In the genomic region with DNA sequence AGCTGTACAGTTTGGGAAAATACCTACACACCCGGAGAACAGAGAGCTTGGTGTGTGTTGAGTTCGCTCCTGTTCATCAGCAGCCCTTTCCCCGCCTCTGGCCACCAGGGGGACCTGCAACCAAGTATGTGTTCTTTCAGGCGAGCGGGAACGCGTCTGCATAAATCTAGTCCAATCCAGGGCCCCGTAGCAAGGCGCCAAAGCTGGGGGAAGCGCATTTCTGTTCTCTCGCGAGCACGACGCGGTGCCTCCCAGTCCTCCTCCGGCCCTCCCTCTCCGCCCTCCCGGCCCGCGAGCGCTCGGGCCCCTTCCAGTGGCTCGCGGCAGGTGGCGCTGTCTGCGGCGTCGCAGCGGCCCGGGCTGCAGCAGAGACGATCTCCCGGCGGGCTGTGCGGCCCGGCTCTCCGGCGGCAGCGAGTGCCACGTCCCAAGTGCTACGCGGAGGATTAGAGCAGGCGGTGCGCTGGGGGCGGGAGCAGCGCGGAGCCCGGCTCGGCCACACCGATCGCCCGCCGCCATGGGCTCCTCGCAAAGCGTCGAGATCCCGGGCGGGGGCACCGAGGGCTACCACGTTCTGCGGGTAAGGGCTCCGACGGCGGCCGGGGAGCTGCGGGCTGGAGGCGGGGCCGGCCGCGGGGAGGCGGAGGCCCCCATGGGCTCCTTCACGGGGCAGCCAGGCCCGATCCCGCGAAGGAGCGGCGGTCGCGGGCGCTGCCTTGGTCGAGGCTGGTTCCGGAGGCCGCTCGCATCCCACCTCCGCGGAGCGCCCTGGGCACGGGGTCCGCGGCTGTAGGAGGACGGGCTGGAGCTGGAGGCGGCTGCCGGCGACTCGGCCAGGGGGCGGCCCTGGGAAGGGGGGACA, we compare ENCODE assay signal across 8 cellular contexts. TPM values are rescaled to one million over a fixed set of nuclear protein-coding genes. Genes with fewer than 3 reads are reported as not detected.
DNase-seq lines count a peak whose midpoint lies in the region; ATAC-seq and TF ChIP-seq lines count a peak whose summit lies in the region.

A gene (plus strand): TSS at position 430 of the 862 bp plus-strand sequence. CDS start 88 bp downstream, at position 518.

- H3K27ac ChIP-seq in RWPE1 (peak within 1 kb of the TSS; percentile 88), fibroblast of lung (ENCODE audit: insufficient read depth, low read length) (peak within 1 kb of the TSS; percentile 91)

- POLR2A ChIA-PET in RWPE1 (lab: Yijun Ruan, JAX; ENCODE audit: low non-redundant PET): interaction anchor here (0.6 to 0.7 kb wide), 3 partner anchors 14 to 602 kb away, joined by 3 to 5 read pairs (median 3); no protein-coding TSS in a partner anchor
- POLR2A ChIA-PET in naive thymus-derived CD8-positive, alpha-beta T cell (lab: Charles Lee): interaction anchor here (0.6 to 4.0 kb wide), 13 partner anchors 8 to 1627 kb away, joined by 3 to 41 read pairs (median 4); a partner anchor contains a TSS

- peaks cover 25% of the 10 kb centered on the region for H3K4me1 Mint-ChIP-seq in activated T-helper 17 cell treated with anti-CD3 and anti-CD28 coated beads, Interleukin-2, amount 50 U/mL, for 72 hours
- H3K4me1 Mint-ChIP-seq in naive thymus-derived CD8-positive, alpha-beta T cell: peaks cover 15 to 47% (median 43%) of the 10 kb centered on the region in 4 donors

- peak within 1 kb of the TSS; percentile 100 for H3K4me3 Mint-ChIP-seq in activated T-helper 17 cell treated with anti-CD3 and anti-CD28 coated beads, Interleukin-2, amount 50 U/mL, for 72 hours
- peak within 1 kb of the TSS; percentile 93 to 99 (median 96) for H3K4me3 Mint-ChIP-seq in naive thymus-derived CD8-positive, alpha-beta T cell

- peaks cover 48% of the 10 kb centered on the region for H3K79me2 ChIP-seq in fibroblast of lung (ENCODE audit: control insufficient read depth, insufficient read depth, low read length)

- no peaks in the 10 kb centered on the region for H3K27me3 ChIP-seq in fibroblast of lung (ENCODE audit: control insufficient read depth, insufficient read depth, low read length)

- H3K9me3 ChIP-seq in fibroblast of lung (ENCODE audit: control insufficient read depth, insufficient read depth, low read depth, low read length): no peaks in the 10 kb centered on the region

- peak within 1 kb of the TSS; percentile 99 for H3K27ac Mint-ChIP-seq in activated T-helper 17 cell treated with anti-CD3 and anti-CD28 coated beads, Interleukin-2, amount 50 U/mL, for 72 hours
- peak within 1 kb of the TSS; percentile 93 to 99 (median 95) for H3K27ac Mint-ChIP-seq in naive thymus-derived CD8-positive, alpha-beta T cell

- DNase-seq in ELR (ENCODE audit: low read depth): peak; percentile 100
- peak; percentile 99 for DNase-seq in H4 (ENCODE audit: low spot score)
- DNase-seq in LNCaP clone FGC (ENCODE audit: low read depth): peak; percentile 98
- DNase-seq in RWPE1 (ENCODE audit: low spot score): peak; percentile 98
- DNase-seq in fibroblast of lung (ENCODE audit: low read depth in 2 of 2): peak; percentile 99 to 100
- peak; percentile 94 to 99 (median 98) for DNase-seq in naive thymus-derived CD8-positive, alpha-beta T cell
- DNase-seq in stimulated activated naive CD4-positive, alpha-beta T cell (lab: John Stamatoyannopoulos, UW): peak; percentile 91 to 98 (median 97)

- H3K9me3 Mint-ChIP-seq in activated T-helper 17 cell treated with anti-CD3 and anti-CD28 coated beads, Interleukin-2, amount 50 U/mL, for 72 hours: no peaks in the 10 kb centered on the region
- H3K9me3 Mint-ChIP-seq in naive thymus-derived CD8-positive, alpha-beta T cell: no peaks in the 10 kb centered on the region

- H3K9ac ChIP-seq in fibroblast of lung (ENCODE audit: insufficient read depth, low read length): peak within 1 kb of the TSS; percentile 90

- CTCF ChIA-PET in RWPE1 (lab: Yijun Ruan, JAX): interaction anchor here (0.6 to 1.2 kb wide), 16 partner anchors 9 to 1532 kb away, joined by 3 to 7 read pairs (median 3); a partner anchor contains a TSS

- H3K27me3 Mint-ChIP-seq in activated T-helper 17 cell treated with anti-CD3 and anti-CD28 coated beads, Interleukin-2, amount 50 U/mL, for 72 hours: no peaks in the 10 kb centered on the region
- no peaks in the 10 kb centered on the region for H3K27me3 Mint-ChIP-seq in naive thymus-derived CD8-positive, alpha-beta T cell

- H2AFZ ChIP-seq in fibroblast of lung (ENCODE audit: low read length): peak within 1 kb of the TSS; percentile 99

- no peaks in the 10 kb centered on the region for H3K36me3 ChIP-seq in fibroblast of lung (ENCODE audit: control insufficient read depth, insufficient read depth, low read length)

- peaks cover 3% of the 10 kb centered on the region for H3K4me1 ChIP-seq in fibroblast of lung (ENCODE audit: control insufficient read depth, extremely low read depth, insufficient read depth, low read length)

- peaks cover 42% of the 10 kb centered on the region for H3K36me3 Mint-ChIP-seq in activated T-helper 17 cell treated with anti-CD3 and anti-CD28 coated beads, Interleukin-2, amount 50 U/mL, for 72 hours (ENCODE audit: low read depth)
- peaks cover 0 to 11% (median 3%) of the 10 kb centered on the region in 3 donors for H3K36me3 Mint-ChIP-seq in naive thymus-derived CD8-positive, alpha-beta T cell

- TF ChIP-seq CTCF in LNCaP clone FGC (IDR thresholded peaks at IDR 0.05; ENCODE audit: control insufficient read depth, extremely low read depth, insufficient read depth) (peak; percentile 72), RWPE1 (conservative IDR thresholded peaks at IDR 0.05; ENCODE audit: low read depth) (peak; percentile 99), fibroblast of lung (conservative IDR thresholded peaks at IDR 0.05 in 1 of 2, IDR thresholded peaks at IDR 0.05 in 1 of 2; ENCODE audit: low read depth in 1 of 2, low read length in 2 of 2) (peak; percentile 82 to 92)

- peak; percentile 92 for ATAC-seq in activated T-helper 17 cell treated with anti-CD3 and anti-CD28 coated beads, Interleukin-2, amount 50 U/mL, for 72 hours (replicated peaks)
- peak; percentile 90 to 91 for ATAC-seq in naive thymus-derived CD8-positive, alpha-beta T cell

- H3K4me3 ChIP-seq in LNCaP clone FGC (ENCODE audit: low read depth, low read length) (peak within 1 kb of the TSS; percentile 94), fibroblast of lung (replicated peaks in 1 of 4; ENCODE audit: control extremely low read depth in 1 of 4, insufficient read depth in 1 of 4, low read depth in 3 of 4, low read length in 4 of 4) (peak within 1 kb of the TSS; percentile 79 to 96 (median 90))

- peak within 1 kb of the TSS; percentile 99 for H3K4me2 ChIP-seq in fibroblast of lung (ENCODE audit: extremely low read depth, insufficient read depth, low read length)

- H4K20me1 ChIP-seq in fibroblast of lung (ENCODE audit: control insufficient read depth, extremely low read depth, insufficient read depth, low read length): peaks cover 4% of the 10 kb centered on the region

RNA-seq across cellular contexts. Expression of the gene that starts here (rescaled TPM):
- 29.8 and 42.3 TPM in 2 replicates for total RNA-seq in H4 (2014; rRNA removed; shearing (Covaris generic))
- 10 to 100 TPM; 51.6 to 65.0 TPM for total RNA-seq in activated T-helper 17 cell treated with anti-CD3 and anti-CD28 coated beads, Interleukin-2, amount 50 U/mL, for 72 hours
- 24.4 and 28.2 TPM in 2 replicates for total RNA-seq in fibroblast of lung
- 220 and 228 TPM in 2 replicates for polyA plus RNA-seq in fibroblast of lung
- 91.6 and 105 TPM in 2 replicates for polyA plus RNA-seq in fibroblast of lung (2012)
- 85.1 and 104 TPM in 2 replicates for polyA minus RNA-seq in fibroblast of lung (ENCODE audit: low replicate concordance)
- total RNA-seq in naive thymus-derived CD8-positive, alpha-beta T cell: 10 to 100 TPM; 66.0 to 74.7 TPM
- 10 to 100 TPM; 70.1 to 91.9 (median 89.2) TPM for polyA plus RNA-seq in naive thymus-derived CD8-positive, alpha-beta T cell

Comparison
In these comparisons a context has a peak if more than half of its experiments do, and no peak if none do; other contexts are left out.
1. Peak in every context shown above with its lines: DNase-seq, ATAC-seq, H3K4me3 ChIP-seq and H3K27ac ChIP-seq.